Comparison of ENCODE assay signal across 13 cellular contexts in the genomic region with DNA sequence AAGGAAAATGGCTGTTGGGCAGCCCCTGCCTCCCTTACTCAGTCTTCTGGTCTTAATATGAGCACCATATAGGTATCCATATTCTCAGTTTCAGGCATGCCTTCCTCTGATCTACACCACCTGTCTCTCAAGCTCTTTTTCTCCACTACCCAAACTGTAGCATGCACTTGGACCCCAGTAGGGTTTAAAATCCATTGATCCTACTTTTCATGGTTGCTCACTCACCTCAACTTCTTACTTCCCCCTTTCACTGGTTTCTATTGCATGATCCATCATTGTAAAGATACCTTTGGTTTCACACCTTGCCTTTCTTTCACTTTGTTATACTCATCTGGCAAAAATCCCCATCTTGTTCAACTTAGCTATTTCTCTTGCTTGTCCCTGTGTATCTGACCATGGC.
DNase-seq lines count a peak whose midpoint lies in the region; ATAC-seq, FAIRE-seq and TF ChIP-seq lines count a peak whose summit lies in the region.
"Had no signal": no experiment of that assay in that cellular context is flagged by ENCODE, and none has a peak within 500 bp of the region (broad histone marks: within the 10 kb centered on the region; RNA-seq: fewer than 3 reads in every experiment).

No MANE protein-coding gene starts in this region.

- RAD21 ChIA-PET in GM12878 (lab: Charles Lee; ENCODE audit: unreplicated experiment), result interaction anchor here (1.7 kb wide), 1 partner anchor 19 kb away, joined by 6 read pairs; no protein-coding TSS in a partner anchor

- SMC1A ChIA-PET in GM12878 (lab: Charles Lee; ENCODE audit: uncharacterized antibody, unreplicated experiment), result interaction anchor here (0.9 to 2.2 kb wide), 6 partner anchors 8 to 201 kb away, joined by 3 to 11 read pairs (median 6); no protein-coding TSS in a partner anchor

- no TSS peak for BruUV-seq in GM12878 (replicated peaks; lab: Mats Ljungman, UMichigan)

- peak overlapping the region; percentile 56; the same call in 1 of the 2 replicates for H3K27ac ChIP-seq in GM12878 (ENCODE audit: control insufficient read depth, insufficient read depth)
- no peak overlapping the region for H3K27ac ChIP-seq in left ventricle myocardium inferior (replicated peaks)

- TF ChIP-seq POLR2A in GM12878 (IDR thresholded peaks at IDR 0.05; ENCODE audit: low read depth, low read length), result no peak

- ATAC-seq in GM18870 (IDR thresholded peaks at IDR 0.05; ENCODE audit: unreplicated experiment), result peak; percentile 92
- ATAC-seq in GM21515 (IDR thresholded peaks at IDR 0.05; ENCODE audit: unreplicated experiment), result peak; percentile 83
- ATAC-seq in HG03045 (IDR thresholded peaks at IDR 0.05; ENCODE audit: unreplicated experiment), result peak; percentile 73
- peak; percentile 94 for ATAC-seq in GM12878

- TF ChIP-seq CTCF in GM12878 (IDR thresholded peaks at IDR 0.05 in 2 of 3, conservative IDR thresholded peaks at IDR 0.05 in 1 of 3; ENCODE audit: control insufficient read depth in 2 of 3, extremely low read depth in 1 of 3, insufficient read depth in 1 of 3, low read depth in 3 of 3, low read length in 3 of 3), result no peak
- TF ChIP-seq CTCF in left ventricle myocardium inferior (IDR thresholded peaks at IDR 0.05; ENCODE audit: borderline replicate concordance), result no peak

- in situ Hi-C loops in GM12878 (cut with MboI), result loop anchor here (10.0 to 25.0 kb wide), 3 partner anchors 378 to 870 kb away; a partner anchor contains a TSS

- peaks cover 3% of the 10 kb centered on the region for H4K20me1 ChIP-seq in GM12878 (ENCODE audit: control insufficient read depth, insufficient read depth)

- POLR2A ChIA-PET in GM12878 (lab: Charles Lee), result interaction anchor here (1.5 to 1.7 kb wide), 2 partner anchors 21 to 27 kb away, joined by 3 read pairs; no protein-coding TSS in a partner anchor

- DNase-seq in GM12878 (ENCODE audit: low read depth, low spot score) (peak; percentile 46), left ventricle myocardium inferior (no peak), SK-N-DZ (ENCODE audit: low spot score) (no peak), NCI-H1092 treated with DMSO at 0.1 percent for 48 hours (lab: John Stamatoyannopoulos, UW) (no peak)
- DNase-seq: activated effector memory CD4-positive, alpha-beta T cell treated with Interleukin-2 at 50 U/mL for 16 hours; DMS153; KG1; NCI-H2171; occipital lobe; RPMI8226 had no signal

- H3K79me2 ChIP-seq in GM12878 (ENCODE audit: control insufficient read depth, insufficient read depth, low read length), result peaks cover 3% of the 10 kb centered on the region

- no peak overlapping the region for H3K4me3 ChIP-seq in GM12878
- H3K4me3 ChIP-seq in left ventricle myocardium inferior, result no peak overlapping the region

- no peaks in the 10 kb centered on the region; the same call in 1 of the 3 replicates for H3K9me3 ChIP-seq in GM12878 (replicated peaks; ENCODE audit: control insufficient read depth, insufficient read depth, low read length)
- no peaks in the 10 kb centered on the region for H3K9me3 ChIP-seq in left ventricle myocardium inferior (replicated peaks)

- peak; percentile 44 for FAIRE-seq in GM12878 (lab: Jason Lieb, UNC)

- H2AFZ ChIP-seq in GM12878 (ENCODE audit: control insufficient read depth, low read depth, low read length), result no peak overlapping the region

- H3K36me3 ChIP-seq in GM12878 (ENCODE audit: control insufficient read depth in 2 of 2, insufficient read depth in 2 of 2, low read length in 1 of 2) (no peaks in the 10 kb centered on the region; a peak in 1 of 4 replicates), left ventricle myocardium inferior (no peaks in the 10 kb centered on the region)

- no peak overlapping the region for H3K9ac ChIP-seq in GM12878 (ENCODE audit: control insufficient read depth, insufficient read depth, low read length)

- H3K27me3 ChIP-seq in GM12878 (replicated peaks in 1 of 2; ENCODE audit: control insufficient read depth in 2 of 2, insufficient read depth in 2 of 2, low read length in 1 of 2) (no peaks in the 10 kb centered on the region), left ventricle myocardium inferior (ENCODE audit: low read depth) (no peaks in the 10 kb centered on the region)

- intact Hi-C loops in GM12878 (cut with micrococcal nuclease; ENCODE audit: unreplicated experiment), result loop anchor here (5.0 to 10.0 kb wide), 2 partner anchors 140 to 378 kb away; no protein-coding TSS in a partner anchor
- intact Hi-C loops in left ventricle myocardium inferior (cut with micrococcal nuclease), result no loop called here

- H3K4me2 ChIP-seq in GM12878 (ENCODE audit: control insufficient read depth, insufficient read depth), result peak overlapping the region; percentile 76

- peak in 1 of 2 experiments; percentile 80; a peak in 2 of 4 replicates for TF ChIP-seq EP300 in GM12878 (IDR thresholded peaks at IDR 0.05; ENCODE audit: borderline replicate concordance in 1 of 2, control insufficient read depth in 1 of 2, low read depth in 2 of 2, low read length in 2 of 2)

- CTCF ChIA-PET in GM12878 (lab: Yijun Ruan, JAX), result interaction anchor here (1.0 to 1.8 kb wide), 3 partner anchors 16 to 136 kb away, joined by 3 to 7 read pairs (median 3); no protein-coding TSS in a partner anchor

- H3K4me1 ChIP-seq in GM12878 (ENCODE audit: control insufficient read depth, insufficient read depth, low read length), result peaks cover 22% of the 10 kb centered on the region
- peaks cover 13% of the 10 kb centered on the region for H3K4me1 ChIP-seq in left ventricle myocardium inferior

- no peak for TF ChIP-seq RAD21 in GM12878 (IDR thresholded peaks at IDR 0.05; ENCODE audit: insufficient read depth, low read depth, low read length)

TF ChIP-seq in GM12878, 131 proteins besides CTCF, POLR2A, EP300 and RAD21 (continues in another document):
- TF ChIP-seq STAT3 (IDR thresholded peaks at IDR 0.05; ENCODE audit: low read depth, low read length) (no peak), SREBF2 (IDR thresholded peaks at IDR 0.05; ENCODE audit: low read length) (no peak), MTA2 (IDR thresholded peaks at IDR 0.05; ENCODE audit: low read depth) (peak; percentile 87), CEBPB (IDR thresholded peaks at IDR 0.05; ENCODE audit: borderline replicate concordance in 1 of 2, low read depth in 2 of 2, low read length in 2 of 2) (no peak), RFX5 (IDR thresholded peaks at IDR 0.05; ENCODE audit: low read depth, low read length) (no peak), CBFB (IDR thresholded peaks at IDR 0.05; ENCODE audit: low read depth) (no peak), CBX5 (IDR thresholded peaks at IDR 0.05; ENCODE audit: low read depth) (peak; percentile 32; the same call in 1 of the 2 replicates), SIN3A (IDR thresholded peaks at IDR 0.05; ENCODE audit: low read depth, low read length) (no peak), SMAD1 (IDR thresholded peaks at IDR 0.05; ENCODE audit: low read depth, partially characterized antibody) (no peak), ZNF207 (IDR thresholded peaks at IDR 0.05; ENCODE audit: borderline replicate concordance) (no peak), TBL1XR1 (IDR thresholded peaks at IDR 0.05; ENCODE audit: low read depth, low read length) (no peak)
- TF ChIP-seq, protein P1, sequence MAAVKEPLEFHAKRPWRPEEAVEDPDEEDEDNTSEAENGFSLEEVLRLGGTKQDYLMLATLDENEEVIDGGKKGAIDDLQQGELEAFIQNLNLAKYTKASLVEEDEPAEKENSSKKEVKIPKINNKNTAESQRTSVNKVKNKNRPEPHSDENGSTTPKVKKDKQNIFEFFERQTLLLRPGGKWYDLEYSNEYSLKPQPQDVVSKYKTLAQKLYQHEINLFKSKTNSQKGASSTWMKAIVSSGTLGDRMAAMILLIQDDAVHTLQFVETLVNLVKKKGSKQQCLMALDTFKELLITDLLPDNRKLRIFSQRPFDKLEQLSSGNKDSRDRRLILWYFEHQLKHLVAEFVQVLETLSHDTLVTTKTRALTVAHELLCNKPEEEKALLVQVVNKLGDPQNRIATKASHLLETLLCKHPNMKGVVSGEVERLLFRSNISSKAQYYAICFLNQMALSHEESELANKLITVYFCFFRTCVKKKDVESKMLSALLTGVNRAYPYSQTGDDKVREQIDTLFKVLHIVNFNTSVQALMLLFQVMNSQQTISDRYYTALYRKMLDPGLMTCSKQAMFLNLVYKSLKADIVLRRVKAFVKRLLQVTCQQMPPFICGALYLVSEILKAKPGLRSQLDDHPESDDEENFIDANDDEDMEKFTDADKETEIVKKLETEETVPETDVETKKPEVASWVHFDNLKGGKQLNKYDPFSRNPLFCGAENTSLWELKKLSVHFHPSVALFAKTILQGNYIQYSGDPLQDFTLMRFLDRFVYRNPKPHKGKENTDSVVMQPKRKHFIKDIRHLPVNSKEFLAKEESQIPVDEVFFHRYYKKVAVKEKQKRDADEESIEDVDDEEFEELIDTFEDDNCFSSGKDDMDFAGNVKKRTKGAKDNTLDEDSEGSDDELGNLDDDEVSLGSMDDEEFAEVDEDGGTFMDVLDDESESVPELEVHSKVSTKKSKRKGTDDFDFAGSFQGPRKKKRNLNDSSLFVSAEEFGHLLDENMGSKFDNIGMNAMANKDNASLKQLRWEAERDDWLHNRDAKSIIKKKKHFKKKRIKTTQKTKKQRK (IDR thresholded peaks at IDR 0.05; ENCODE audit: low read depth, low read length), result no peak
- TF ChIP-seq, protein P2, sequence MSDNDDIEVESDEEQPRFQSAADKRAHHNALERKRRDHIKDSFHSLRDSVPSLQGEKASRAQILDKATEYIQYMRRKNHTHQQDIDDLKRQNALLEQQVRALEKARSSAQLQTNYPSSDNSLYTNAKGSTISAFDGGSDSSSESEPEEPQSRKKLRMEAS (IDR thresholded peaks at IDR 0.05; ENCODE audit: low read depth, low read length), result no peak
- TF ChIP-seq, protein P3, sequence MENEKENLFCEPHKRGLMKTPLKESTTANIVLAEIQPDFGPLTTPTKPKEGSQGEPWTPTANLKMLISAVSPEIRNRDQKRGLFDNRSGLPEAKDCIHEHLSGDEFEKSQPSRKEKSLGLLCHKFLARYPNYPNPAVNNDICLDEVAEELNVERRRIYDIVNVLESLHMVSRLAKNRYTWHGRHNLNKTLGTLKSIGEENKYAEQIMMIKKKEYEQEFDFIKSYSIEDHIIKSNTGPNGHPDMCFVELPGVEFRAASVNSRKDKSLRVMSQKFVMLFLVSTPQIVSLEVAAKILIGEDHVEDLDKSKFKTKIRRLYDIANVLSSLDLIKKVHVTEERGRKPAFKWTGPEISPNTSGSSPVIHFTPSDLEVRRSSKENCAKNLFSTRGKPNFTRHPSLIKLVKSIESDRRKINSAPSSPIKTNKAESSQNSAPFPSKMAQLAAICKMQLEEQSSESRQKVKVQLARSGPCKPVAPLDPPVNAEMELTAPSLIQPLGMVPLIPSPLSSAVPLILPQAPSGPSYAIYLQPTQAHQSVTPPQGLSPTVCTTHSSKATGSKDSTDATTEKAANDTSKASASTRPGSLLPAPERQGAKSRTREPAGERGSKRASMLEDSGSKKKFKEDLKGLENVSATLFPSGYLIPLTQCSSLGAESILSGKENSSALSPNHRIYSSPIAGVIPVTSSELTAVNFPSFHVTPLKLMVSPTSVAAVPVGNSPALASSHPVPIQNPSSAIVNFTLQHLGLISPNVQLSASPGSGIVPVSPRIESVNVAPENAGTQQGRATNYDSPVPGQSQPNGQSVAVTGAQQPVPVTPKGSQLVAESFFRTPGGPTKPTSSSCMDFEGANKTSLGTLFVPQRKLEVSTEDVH (IDR thresholded peaks at IDR 0.05; ENCODE audit: low read depth, partially characterized antibody), result no peak
